In the genomic region with DNA sequence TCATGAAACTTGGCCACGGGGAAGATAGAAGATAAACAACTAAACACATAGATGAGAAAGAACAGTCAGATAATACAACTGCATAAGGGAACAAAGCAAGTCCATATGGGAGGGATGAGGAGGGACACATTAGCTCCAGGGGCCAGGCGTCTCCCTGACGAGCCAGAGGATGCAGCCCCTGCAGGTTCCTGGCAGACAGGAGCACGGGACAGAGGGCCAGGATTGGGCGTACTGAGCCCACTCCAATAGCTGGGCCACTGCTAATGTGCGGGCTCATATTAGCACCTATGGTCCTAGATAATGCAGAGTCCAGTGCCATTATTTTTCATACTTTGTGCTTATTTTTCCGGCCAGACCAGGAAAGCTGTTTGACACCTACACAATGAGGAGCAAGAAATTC, we compare ENCODE assay signal across 21 cellular contexts.
A peak's percentile ranks its signal among the peaks of the same experiment; 100 is the strongest.
DNase-seq lines count a peak whose midpoint lies in the region; ATAC-seq and TF ChIP-seq lines count a peak whose summit lies in the region.
"Had no signal": no experiment of that assay in that cellular context is flagged by ENCODE, and none has a peak within 500 bp of the region (broad histone marks: within the 10 kb centered on the region; RNA-seq: fewer than 3 reads in every experiment).

No MANE protein-coding gene starts in this region.

- no peak for TF ChIP-seq POLR2A in suprapubic skin (IDR thresholded peaks at IDR 0.05)

- no peak for ATAC-seq in Right ventricle myocardium inferior
- no peak for ATAC-seq in heart right ventricle
- no peak for ATAC-seq in lung (ENCODE audit: insufficient read depth, low FRiP score)
- ATAC-seq: CD8-positive, alpha-beta T cell; GM12878; HCT116 had no signal

- H3K36me3 ChIP-seq in heart right ventricle, result no peaks in the 10 kb centered on the region
- no peaks in the 10 kb centered on the region for H3K36me3 ChIP-seq in lung (ENCODE audit: control insufficient read depth in 2 of 2, insufficient read depth in 2 of 2, low read length in 2 of 2)
- H3K36me3 ChIP-seq in suprapubic skin, result no peaks in the 10 kb centered on the region
- H3K36me3 ChIP-seq: BLaER1 treated with 17β-estradiol and CSF1 and Interleukin-3, amounts not matched to agents 10 nM and 100 nM had no signal

- H3K4me1 ChIP-seq in heart right ventricle (peaks cover 0 to 8% (median 4%) of the 10 kb centered on the region in 9 donors), lung (ENCODE audit: control insufficient read depth in 2 of 2, insufficient read depth in 2 of 2, low read length in 2 of 2) (no peaks in the 10 kb centered on the region), suprapubic skin (peaks cover 12% of the 10 kb centered on the region)

- H3K9me3 ChIP-seq in heart right ventricle (no peaks in the 10 kb centered on the region), lung (ENCODE audit: control insufficient read depth in 2 of 2, insufficient read depth in 1 of 2, low read length in 1 of 2) (no peaks in the 10 kb centered on the region), suprapubic skin (no peaks in the 10 kb centered on the region)

- 71 to 82% methylated on average over 7 of the region's 7 CpGs for WGBS in heart right ventricle, 2 donors
- WGBS in lung, 2 donors, result 75 to 84% methylated on average over 7 of the region's 7 CpGs
- 78% methylated on average over 7 of the region's 7 CpGs for WGBS in suprapubic skin

- H3K27ac ChIP-seq in heart right ventricle (no peak overlapping the region), lung (ENCODE audit: low read depth in 1 of 2, low read length in 1 of 2) (no peak overlapping the region), suprapubic skin (peak overlapping the region; percentile 15)
- H3K27ac ChIP-seq: BLaER1 treated with 17β-estradiol and CSF1 and Interleukin-3, amounts not matched to agents 10 nM and 100 nM; HL-60 had no signal

- H3K27me3 ChIP-seq in heart right ventricle (peaks cover 0 to 6% (median 0%) of the 10 kb centered on the region in 7 donors), lung (ENCODE audit: control insufficient read depth, insufficient read depth) (no peaks in the 10 kb centered on the region), suprapubic skin (no peaks in the 10 kb centered on the region)
- H3K27me3 ChIP-seq: BLaER1 treated with 17β-estradiol and CSF1 and Interleukin-3, amounts not matched to agents 10 nM and 100 nM had no signal

- TF ChIP-seq CTCF in heart right ventricle (IDR thresholded peaks at IDR 0.05), result no peak
- TF ChIP-seq CTCF in lung (IDR thresholded peaks at IDR 0.05; ENCODE audit: control extremely low read depth, extremely low read depth), result no peak
- TF ChIP-seq CTCF in suprapubic skin (IDR thresholded peaks at IDR 0.05), result no peak

- no peak for TF ChIP-seq EP300 in suprapubic skin (IDR thresholded peaks at IDR 0.05)

- intact Hi-C loops in Right ventricle myocardium inferior (cut with DNase I), result no loop called here
- intact Hi-C loops in heart right ventricle (cut with DNase I), result no loop called here

- H3K4me3 ChIP-seq in heart right ventricle (no peak overlapping the region), lung (no peak overlapping the region), suprapubic skin (no peak overlapping the region)
- H3K4me3 ChIP-seq: BLaER1 treated with 17β-estradiol and CSF1 and Interleukin-3, amounts not matched to agents 10 nM and 100 nM; GM12878 had no signal

- peak; percentile 9 for DNase-seq in Right ventricle myocardium inferior (ENCODE audit: missing footprints)
- DNase-seq in heart right ventricle, result no peak
- peak; percentile 14 for DNase-seq in lung (ENCODE audit: low spot score)
- DNase-seq in suprapubic skin (ENCODE audit: low spot score in 2 of 2), result no peak
- no peak for DNase-seq in NCI-H2196 (lab: John Stamatoyannopoulos, UW; ENCODE audit: unreplicated experiment)
- no peak for DNase-seq in hepatic stellate cell (ENCODE audit: low spot score)
- DNase-seq in NCI-H1048 (lab: John Stamatoyannopoulos, UW), result no peak
- DNase-seq: 8988T, Calu3, DMS 273 treated with DMSO at 0.1 percent for 48 hours, DMS53, DND-41, EL, GOT3, H7, HFFc6 had no signal

Comparison
In these comparisons a context has a peak if more than half of its experiments do, and no peak if none do; other contexts are left out.
1. DNase-seq: peak in Right ventricle myocardium inferior (single experiment) and lung (single experiment); none in heart right ventricle (0 of 2), suprapubic skin (0 of 2), NCI-H2196 (single experiment), hepatic stellate cell (single experiment) and NCI-H1048 (single experiment).